Comparison of ENCODE assay signal across 8 cellular contexts in the genomic region with DNA sequence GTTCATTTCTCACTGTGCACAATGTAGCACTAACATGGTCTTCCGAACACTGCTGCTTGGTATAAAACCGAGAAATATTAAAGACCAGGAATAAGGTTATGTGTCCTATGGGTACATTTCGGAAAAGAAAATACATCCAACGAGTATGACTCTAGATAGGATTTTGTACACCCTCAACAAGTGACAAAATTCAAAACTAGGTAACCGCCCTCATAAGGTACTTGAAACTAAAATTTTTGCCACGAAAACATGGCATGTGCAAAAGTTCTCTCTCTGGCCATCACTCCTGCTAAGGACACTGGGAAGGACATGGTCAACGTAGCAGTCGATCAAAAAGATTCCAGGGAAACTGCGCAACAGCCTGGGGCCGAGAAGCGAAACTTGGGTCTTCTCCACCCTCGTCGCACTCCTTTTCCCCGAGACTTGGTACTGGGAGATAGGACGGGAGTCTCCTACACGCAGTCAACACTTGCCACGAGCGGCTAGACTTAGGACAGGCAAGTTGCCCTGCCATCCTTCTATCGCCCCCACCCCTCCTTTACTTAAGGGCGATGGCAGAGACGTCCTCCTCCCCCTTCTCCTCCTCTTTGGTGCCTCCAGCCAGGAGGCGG. TPM values are rescaled to one million over a fixed set of nuclear protein-coding genes. Genes with fewer than 3 reads are reported as not detected.
DNase-seq lines count a peak whose midpoint lies in the region; ATAC-seq and TF ChIP-seq lines count a peak whose summit lies in the region.

No MANE protein-coding gene starts in this region.

- no peaks in the 10 kb centered on the region for H3K9me3 Mint-ChIP-seq in activated CD8-positive, alpha-beta T cell treated with anti-CD3 and anti-CD28 coated beads for 36 hours

- peaks cover 23% of the 10 kb centered on the region for H3K36me3 Mint-ChIP-seq in activated CD8-positive, alpha-beta T cell treated with anti-CD3 and anti-CD28 coated beads for 36 hours (ENCODE audit: low read depth)

- H3K9ac ChIP-seq in HUES6 (ENCODE audit: low read length) = peak overlapping the region; percentile 95

- H3K4me3 ChIP-seq in HUES6 (ENCODE audit: low read depth, low read length) (peak overlapping the region; percentile 85), gastroesophageal sphincter (peak overlapping the region; percentile 73 to 78), neutrophil (ENCODE audit: low read depth in 1 of 2, low read length in 1 of 2) (peak overlapping the region; percentile 94 to 95)

- H3K4me3 Mint-ChIP-seq in activated CD8-positive, alpha-beta T cell treated with anti-CD3 and anti-CD28 coated beads for 36 hours = peak overlapping the region; percentile 89

- ATAC-seq in activated CD8-positive, alpha-beta T cell treated with anti-CD3 and anti-CD28 coated beads for 36 hours = no peak
- peak; percentile 45 for ATAC-seq in gastroesophageal sphincter

- peak overlapping the region; percentile 99 for H3K27ac Mint-ChIP-seq in activated CD8-positive, alpha-beta T cell treated with anti-CD3 and anti-CD28 coated beads for 36 hours

- H3K27me3 ChIP-seq in HUES6 (ENCODE audit: control insufficient read depth, insufficient read depth, low read length) = no peaks in the 10 kb centered on the region
- H3K27me3 ChIP-seq in gastroesophageal sphincter = no peaks in the 10 kb centered on the region
- H3K27me3 ChIP-seq in neutrophil = no peaks in the 10 kb centered on the region

- DNase-seq in SIG-M5 treated with dmso at 0.1 percent for 504 hours (lab: John Stamatoyannopoulos, UW; ENCODE audit: unreplicated experiment) (peak; percentile 87), SIG-M5 (lab: John Stamatoyannopoulos, UW) (no peak), MV-4-11 (lab: John Stamatoyannopoulos, UW) (no peak), DMS53 treated with DMSO at 0.1 percent for 48 hours (lab: John Stamatoyannopoulos, UW; ENCODE audit: unreplicated experiment) (no peak)
- DNase-seq in activated CD8-positive, alpha-beta T cell treated with anti-CD3 and anti-CD28 coated beads for 36 hours = no peak

- H3K27ac ChIP-seq in HUES6 (ENCODE audit: low read depth, low read length) = peak overlapping the region; percentile 84
- H3K27ac ChIP-seq in gastroesophageal sphincter = peak overlapping the region; percentile 91 to 99 (median 96)
- H3K27ac ChIP-seq in neutrophil = peak overlapping the region; percentile 94

- H3K9me3 ChIP-seq in HUES6 (ENCODE audit: control insufficient read depth, insufficient read depth, low read depth, low read length) (no peaks in the 10 kb centered on the region), gastroesophageal sphincter (no peaks in the 10 kb centered on the region), neutrophil (no peaks in the 10 kb centered on the region)

- no peak for TF ChIP-seq POLR2A in gastroesophageal sphincter (IDR thresholded peaks at IDR 0.05)

- 0 to 2% methylated on average over 15 to 17 of the region's 22 CpGs for WGBS in gastroesophageal sphincter (ENCODE audit: low coverage in 1 of 2), 2 donors

- POLR2A ChIA-PET in activated CD8-positive, alpha-beta T cell treated with anti-CD3 and anti-CD28 coated beads for 36 hours (lab: Charles Lee) = interaction anchor here (0.6 to 2.1 kb wide), 8 partner anchors 21 to 273 kb away, joined by 3 to 15 read pairs (median 4); a partner anchor contains a TSS

- H3K4me1 Mint-ChIP-seq in activated CD8-positive, alpha-beta T cell treated with anti-CD3 and anti-CD28 coated beads for 36 hours (ENCODE audit: low read depth) = peaks cover 45% of the 10 kb centered on the region

- H3K36me3 ChIP-seq in HUES6 (ENCODE audit: control insufficient read depth, insufficient read depth, low read length) (peaks cover 8% of the 10 kb centered on the region), gastroesophageal sphincter (peaks cover 0 to 23% of the 10 kb centered on the region in 2 donors), neutrophil (peaks cover 19% of the 10 kb centered on the region)

- CTCF ChIA-PET in activated CD8-positive, alpha-beta T cell treated with anti-CD3 and anti-CD28 coated beads for 36 hours (lab: Charles Lee) = interaction anchor here (1.0 to 1.6 kb wide), 5 partner anchors 14 to 74 kb away, joined by 3 to 4 read pairs (median 3); no protein-coding TSS in a partner anchor

- peaks cover 3% of the 10 kb centered on the region; the same call in 1 of the 2 replicates for H3K4me1 ChIP-seq in HUES6 (ENCODE audit: control insufficient read depth, insufficient read depth, low read length)
- peaks cover 8 to 53% (median 10%) of the 10 kb centered on the region in 3 donors for H3K4me1 ChIP-seq in gastroesophageal sphincter
- peaks cover 63 to 64% of the 10 kb centered on the region in 2 experiments for H3K4me1 ChIP-seq in neutrophil (ENCODE audit: control insufficient read depth in 1 of 2, insufficient read depth in 1 of 2, low read depth in 1 of 2, low read length in 1 of 2)

- no peaks in the 10 kb centered on the region for H3K27me3 Mint-ChIP-seq in activated CD8-positive, alpha-beta T cell treated with anti-CD3 and anti-CD28 coated beads for 36 hours

- TF ChIP-seq EP300 in gastroesophageal sphincter (IDR thresholded peaks at IDR 0.05) = no peak

- intact Hi-C loops in activated CD8-positive, alpha-beta T cell treated with anti-CD3 and anti-CD28 coated beads for 36 hours (cut with micrococcal nuclease) = loop anchor here (1.0 kb wide), 1 partner anchor 73 kb away; a partner anchor contains a TSS

- TF ChIP-seq CTCF in activated CD8-positive, alpha-beta T cell treated with anti-CD3 and anti-CD28 coated beads for 36 hours (IDR thresholded peaks at IDR 0.05) = no peak
- TF ChIP-seq CTCF in gastroesophageal sphincter (IDR thresholded peaks at IDR 0.05) = no peak
- TF ChIP-seq CTCF in neutrophil (IDR thresholded peaks at IDR 0.05) = no peak

RNA-seq across cellular contexts. Expression of a gene that starts 0.3 kb away (rescaled TPM):
- 10 to 100 TPM; 38.3 to 45.8 TPM for total RNA-seq in activated CD8-positive, alpha-beta T cell treated with anti-CD3 and anti-CD28 coated beads for 36 hours
- 100 to 1,000 TPM; 132 to 162 (median 141) TPM for total RNA-seq in gastroesophageal sphincter

RNA-seq across cellular contexts. Expression of a gene that starts 4.1 kb away (rescaled TPM):
- total RNA-seq in activated CD8-positive, alpha-beta T cell treated with anti-CD3 and anti-CD28 coated beads for 36 hours = 10 to 100 TPM; 39.5 to 45.1 TPM
- total RNA-seq in gastroesophageal sphincter = 10 to 100 TPM; 61.5 to 73.8 (median 68.0) TPM
